Comparison of ENCODE assay signal across 8 cellular contexts in the genomic region with DNA sequence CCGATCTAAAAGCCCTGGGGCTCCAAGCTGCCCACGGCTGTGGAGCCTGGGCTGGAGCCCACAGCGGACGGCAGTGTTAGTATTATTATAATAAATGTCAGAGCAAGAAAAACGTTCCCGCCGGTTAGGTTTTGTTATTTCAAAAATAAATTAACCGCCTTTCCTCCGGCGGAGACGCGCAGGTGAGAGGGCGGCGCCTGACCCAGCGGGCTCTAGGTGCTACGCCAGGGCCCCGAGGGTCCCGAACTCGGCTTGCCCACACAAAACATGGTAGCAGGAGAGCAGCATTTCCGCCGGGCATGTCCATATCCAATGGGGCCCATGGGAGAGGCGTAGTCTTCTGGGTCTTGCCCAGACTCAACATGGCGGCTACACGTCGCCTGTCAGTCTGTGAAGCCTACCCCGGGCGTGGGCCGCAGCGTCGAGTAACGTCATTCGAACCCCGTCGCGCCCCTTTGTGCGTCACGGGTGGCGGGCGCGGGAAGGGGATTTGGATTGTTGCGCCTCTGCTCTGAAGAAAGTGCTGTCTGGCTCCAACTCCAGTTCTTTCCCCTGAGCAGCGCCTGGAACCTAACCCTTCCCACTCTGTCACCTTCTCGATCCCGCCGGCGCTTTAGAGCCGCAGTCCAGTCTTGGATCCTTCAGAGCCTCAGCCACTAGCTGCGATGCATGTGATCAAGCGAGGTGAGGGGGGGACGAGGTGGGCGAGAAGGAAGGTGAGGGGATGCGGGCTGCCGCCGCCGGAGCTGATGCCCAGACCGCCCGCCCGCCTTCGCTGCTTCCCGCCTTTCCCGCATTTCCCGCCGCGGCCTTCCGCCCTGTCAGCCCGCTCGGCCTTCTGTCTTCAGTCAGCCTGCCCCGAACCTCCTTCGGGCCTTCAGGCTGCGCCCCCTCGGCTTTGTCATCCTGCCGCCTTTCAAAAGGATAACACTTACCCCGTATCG. TPM values are rescaled to one million over a fixed set of nuclear protein-coding genes. Genes with fewer than 3 reads are reported as not detected.
DNase-seq lines count a peak whose midpoint lies in the region; ATAC-seq and TF ChIP-seq lines count a peak whose summit lies in the region.

A gene (plus strand): TSS at position 452 of the 944 bp plus-strand sequence. CDS start 214 bp downstream, at position 666.

- peak within 1 kb of the TSS; percentile 91 for H3K4me3 Mint-ChIP-seq in HFFc6
- H3K4me3 Mint-ChIP-seq in activated naive CD4-positive, alpha-beta T cell treated with anti-CD3 and anti-CD28 coated beads, Interleukin-2, amount 10 ng/mL, durations not matched to agents 7 days and 5 days = peak within 1 kb of the TSS; percentile 98

- CTCF ChIA-PET in activated naive CD4-positive, alpha-beta T cell treated with anti-CD3 and anti-CD28 coated beads, Interleukin-2, amount 10 ng/mL, durations not matched to agents 7 days and 5 days (lab: Charles Lee) = no interaction called here

- H3K36me3 ChIP-seq in SK-N-MC (ENCODE audit: insufficient read depth, low read length) = peaks cover 5% of the 10 kb centered on the region; the same call in 1 of the 2 replicates
- peaks cover 0 to 31% of the 10 kb centered on the region in 2 donors for H3K36me3 ChIP-seq in gastroesophageal sphincter
- H3K36me3 ChIP-seq in neutrophil = peaks cover 30% of the 10 kb centered on the region

- ATAC-seq in gastroesophageal sphincter = peak; percentile 99

- no peaks in the 10 kb centered on the region for H3K9me3 Mint-ChIP-seq in HFFc6
- no peaks in the 10 kb centered on the region for H3K9me3 Mint-ChIP-seq in activated naive CD4-positive, alpha-beta T cell treated with anti-CD3 and anti-CD28 coated beads, Interleukin-2, amount 10 ng/mL, durations not matched to agents 7 days and 5 days

- H3K27ac Mint-ChIP-seq in HFFc6 = peak within 1 kb of the TSS; percentile 96
- peak within 1 kb of the TSS; percentile 97 for H3K27ac Mint-ChIP-seq in activated naive CD4-positive, alpha-beta T cell treated with anti-CD3 and anti-CD28 coated beads, Interleukin-2, amount 10 ng/mL, durations not matched to agents 7 days and 5 days

- H3K9ac ChIP-seq in SK-N-MC (ENCODE audit: insufficient read length) = peak within 1 kb of the TSS; percentile 87

- H3K4me3 ChIP-seq in NB4 (ENCODE audit: low read depth, low read length) (peak within 1 kb of the TSS; percentile 92), SK-N-MC (peak within 1 kb of the TSS; percentile 96), gastroesophageal sphincter (peak within 1 kb of the TSS; percentile 60 to 77), neutrophil (ENCODE audit: low read depth in 1 of 2, low read length in 1 of 2) (peak within 1 kb of the TSS; percentile 63 to 82)

- H3K9me3 ChIP-seq in SK-N-MC (ENCODE audit: low read depth, low read length) = no peaks in the 10 kb centered on the region
- H3K9me3 ChIP-seq in gastroesophageal sphincter = no peaks in the 10 kb centered on the region
- no peaks in the 10 kb centered on the region for H3K9me3 ChIP-seq in neutrophil

- 0 to 1% methylated on average over 15 to 25 of the region's 74 CpGs for WGBS in gastroesophageal sphincter (ENCODE audit: low coverage in 1 of 2), 2 donors

- peaks cover 18% of the 10 kb centered on the region for H3K36me3 Mint-ChIP-seq in HFFc6 (ENCODE audit: low read depth)
- H3K36me3 Mint-ChIP-seq in activated naive CD4-positive, alpha-beta T cell treated with anti-CD3 and anti-CD28 coated beads, Interleukin-2, amount 10 ng/mL, durations not matched to agents 7 days and 5 days = peaks cover 65% of the 10 kb centered on the region

- peaks cover 41% of the 10 kb centered on the region for H3K4me1 Mint-ChIP-seq in HFFc6 (ENCODE audit: low read depth)
- peaks cover 84% of the 10 kb centered on the region for H3K4me1 Mint-ChIP-seq in activated naive CD4-positive, alpha-beta T cell treated with anti-CD3 and anti-CD28 coated beads, Interleukin-2, amount 10 ng/mL, durations not matched to agents 7 days and 5 days

- TF ChIP-seq POLR2A in NB4 (IDR thresholded peaks at IDR 0.05; ENCODE audit: extremely low read depth, insufficient read length) = peak; percentile 39
- peak; percentile 58 to 63 for TF ChIP-seq POLR2A in gastroesophageal sphincter (IDR thresholded peaks at IDR 0.05)

- no peaks in the 10 kb centered on the region for H3K27me3 ChIP-seq in gastroesophageal sphincter
- H3K27me3 ChIP-seq in neutrophil = no peaks in the 10 kb centered on the region

- no peaks in the 10 kb centered on the region for H3K27me3 Mint-ChIP-seq in HFFc6 (ENCODE audit: insufficient read depth)
- no peaks in the 10 kb centered on the region for H3K27me3 Mint-ChIP-seq in activated naive CD4-positive, alpha-beta T cell treated with anti-CD3 and anti-CD28 coated beads, Interleukin-2, amount 10 ng/mL, durations not matched to agents 7 days and 5 days

- no peak for TF ChIP-seq CTCF in HFFc6 (IDR thresholded peaks at IDR 0.05)
- TF ChIP-seq CTCF in NB4 (IDR thresholded peaks at IDR 0.05; ENCODE audit: low read depth, low read length) = no peak
- TF ChIP-seq CTCF in gastroesophageal sphincter (IDR thresholded peaks at IDR 0.05) = no peak
- TF ChIP-seq CTCF in neutrophil (IDR thresholded peaks at IDR 0.05) = no peak

- H3K27ac ChIP-seq in SK-N-MC = peak within 1 kb of the TSS; percentile 91
- H3K27ac ChIP-seq in gastroesophageal sphincter = peak within 1 kb of the TSS; percentile 91 to 97 (median 94)
- peak within 1 kb of the TSS; percentile 71 for H3K27ac ChIP-seq in neutrophil
- H3K27ac ChIP-seq in substantia nigra (ENCODE audit: low read depth, low read length, poor library complexity, severe bottlenecking) = peak within 1 kb of the TSS; percentile 69

- H3K4me1 ChIP-seq in gastroesophageal sphincter (peaks cover 0 to 41% (median 8%) of the 10 kb centered on the region in 3 donors), neutrophil (ENCODE audit: control insufficient read depth in 1 of 2, insufficient read depth in 1 of 2, low read depth in 1 of 2, low read length in 1 of 2) (peaks cover 17 to 20% of the 10 kb centered on the region in 2 experiments)

- no peak for TF ChIP-seq EP300 in gastroesophageal sphincter (IDR thresholded peaks at IDR 0.05)

- DNase-seq in GM04503 (ENCODE audit: low read depth) (peak; percentile 71), HFFc6 (peak; percentile 95), NB4 (ENCODE audit: low read depth) (peak; percentile 98), SK-N-MC (ENCODE audit: low read depth, low spot score) (peak; percentile 77), substantia nigra (lab: John Stamatoyannopoulos, UW) (peak; percentile 78 to 97 (median 93))
- peak; percentile 94 for DNase-seq in activated naive CD4-positive, alpha-beta T cell treated with anti-CD3 and anti-CD28 coated beads, Interleukin-2, amount 10 ng/mL, durations not matched to agents 7 days and 5 days

RNA-seq across cellular contexts. Expression of the gene that starts here (rescaled TPM):
- 100 to 1,000 TPM in 5 of 6 experiments, 10 to 100 TPM in 1; 68.1 to 145 (median 126) TPM for total RNA-seq in HFFc6 (2021; fragmentation: NEBNext Ultra II Directional; extraction: Animal tissue kit (Norgen Biotek cat#: 25700))
- 10 to 100 TPM; 33.1 to 67.4 (median 43.6) TPM for total RNA-seq in gastroesophageal sphincter

Comparison
In these comparisons a context has a peak if more than half of its experiments do, and no peak if none do; other contexts are left out.
1. Peak in every context shown above with its lines: DNase-seq, ATAC-seq, H3K4me3 ChIP-seq and H3K27ac ChIP-seq.